Comparison of ENCODE assay signal across 12 cellular contexts in the genomic region with DNA sequence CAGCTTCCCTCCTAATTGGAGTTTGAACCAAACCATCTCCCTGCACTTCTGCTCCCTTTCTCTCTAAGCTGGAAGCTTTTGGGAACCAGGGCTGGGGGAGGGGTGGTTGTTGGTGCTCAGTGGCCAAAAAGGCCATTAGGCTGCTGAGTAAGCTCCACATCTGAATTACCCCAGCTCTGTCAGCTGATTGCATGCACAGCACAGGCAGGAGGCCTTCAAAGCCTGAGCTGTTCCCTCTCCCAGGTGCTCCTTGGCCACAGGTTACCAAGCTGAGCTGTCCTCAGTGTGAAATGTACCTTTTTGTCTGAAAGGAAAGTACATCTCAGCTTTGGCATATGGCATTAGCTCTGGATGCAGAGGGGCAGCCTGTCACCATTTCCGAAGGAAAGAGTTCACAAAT. TPM values are rescaled to one million over a fixed set of nuclear protein-coding genes. Genes with fewer than 3 reads are reported as not detected.
DNase-seq lines count a peak whose midpoint lies in the region; ATAC-seq and TF ChIP-seq lines count a peak whose summit lies in the region.
"Had no signal": no experiment of that assay in that cellular context is flagged by ENCODE, and none has a peak within 500 bp of the region (broad histone marks: within the 10 kb centered on the region; RNA-seq: fewer than 3 reads in every experiment).

No MANE protein-coding gene starts in this region.

- H3K36me3 Mint-ChIP-seq in activated CD8-positive, alpha-beta T cell treated with anti-CD3 and anti-CD28 coated beads, Interleukin-2, amount 10 ng/mL, durations not matched to agents 7 days and 5 days (ENCODE audit: low read depth): peaks cover 42% of the 10 kb centered on the region

- H3K4me2 ChIP-seq in KMS-11 (peak overlapping the region; percentile 2; the same call in 1 of the 2 replicates), neural cell (ENCODE audit: low read length) (no peak overlapping the region)

- H3K9me3 Mint-ChIP-seq in activated CD8-positive, alpha-beta T cell treated with anti-CD3 and anti-CD28 coated beads, Interleukin-2, amount 10 ng/mL, durations not matched to agents 7 days and 5 days (ENCODE audit: insufficient read depth): no peaks in the 10 kb centered on the region
- H3K9me3 Mint-ChIP-seq: naive B cell had no signal

- no peak for TF ChIP-seq RAD21 in neural cell (conservative IDR thresholded peaks at IDR 0.05)

- CTCF ChIA-PET in activated CD8-positive, alpha-beta T cell treated with anti-CD3 and anti-CD28 coated beads, Interleukin-2, amount 10 ng/mL, durations not matched to agents 7 days and 5 days (lab: Charles Lee): interaction anchor here (0.9 to 2.8 kb wide), 6 partner anchors 10 to 54 kb away, joined by 3 to 12 read pairs (median 6); no protein-coding TSS in a partner anchor

- H3K4me3 ChIP-seq in KMS-11 (IDR thresholded peaks at IDR 0.05; ENCODE audit: insufficient read depth, low read depth, low read length): no peak overlapping the region
- H3K4me3 ChIP-seq in dorsolateral prefrontal cortex: no peak overlapping the region
- H3K4me3 ChIP-seq in neural cell (ENCODE audit: low read length): no peak overlapping the region
- no peak overlapping the region for H3K4me3 ChIP-seq in ascending aorta

- intact Hi-C loops in dorsolateral prefrontal cortex (cut with DNase I): no loop called here
- intact Hi-C loops in ascending aorta (cut with DNase I): no loop called here

- H3F3A ChIP-seq in neural cell (ENCODE audit: insufficient read depth, low read length, poor library complexity, severe bottlenecking): no peaks in the 10 kb centered on the region

- H3K9me3 ChIP-seq in neural cell (ENCODE audit: low read length) (no peaks in the 10 kb centered on the region), ascending aorta (no peaks in the 10 kb centered on the region)

- no peak overlapping the region for H3K27ac Mint-ChIP-seq in activated CD8-positive, alpha-beta T cell treated with anti-CD3 and anti-CD28 coated beads, Interleukin-2, amount 10 ng/mL, durations not matched to agents 7 days and 5 days

- H3K36me3 ChIP-seq in KMS-11 (ENCODE audit: insufficient read depth): no peaks in the 10 kb centered on the region
- H3K36me3 ChIP-seq in neural cell (ENCODE audit: insufficient read depth, low read length): no peaks in the 10 kb centered on the region
- H3K36me3 ChIP-seq in ascending aorta: peaks cover 8 to 14% of the 10 kb centered on the region in 2 donors

- H3K27me3 Mint-ChIP-seq in activated CD8-positive, alpha-beta T cell treated with anti-CD3 and anti-CD28 coated beads, Interleukin-2, amount 10 ng/mL, durations not matched to agents 7 days and 5 days (ENCODE audit: low read depth): no peaks in the 10 kb centered on the region
- H3K27me3 Mint-ChIP-seq: naive B cell had no signal

- no peak overlapping the region for H3K4me3 Mint-ChIP-seq in activated CD8-positive, alpha-beta T cell treated with anti-CD3 and anti-CD28 coated beads, Interleukin-2, amount 10 ng/mL, durations not matched to agents 7 days and 5 days
- H3K4me3 Mint-ChIP-seq: naive B cell had no signal

- H3K4me1 ChIP-seq in KMS-11 (ENCODE audit: low read depth, poor library complexity, severe bottlenecking): peaks cover 35% of the 10 kb centered on the region
- H3K4me1 ChIP-seq in ascending aorta: no peaks in the 10 kb centered on the region
- H3K4me1 ChIP-seq: foreskin keratinocyte had no signal

- no peaks in the 10 kb centered on the region for H3K9me2 ChIP-seq in neural cell (ENCODE audit: insufficient read depth, low read length)

- POLR2A ChIA-PET in activated CD8-positive, alpha-beta T cell treated with anti-CD3 and anti-CD28 coated beads, Interleukin-2, amount 10 ng/mL, durations not matched to agents 7 days and 5 days (lab: Charles Lee): interaction anchor here (0.8 to 1.2 kb wide), 7 partner anchors 9 to 45 kb away, joined by 3 to 6 read pairs (median 4); a partner anchor contains a TSS

- H3K79me2 ChIP-seq in KMS-11 (ENCODE audit: insufficient read depth, low read depth) (no peaks in the 10 kb centered on the region), neural cell (replicated peaks; ENCODE audit: insufficient read depth, low read length) (no peaks in the 10 kb centered on the region)

- no peaks in the 10 kb centered on the region for H4K20me1 ChIP-seq in KMS-11 (ENCODE audit: insufficient read depth)
- H4K20me1 ChIP-seq in neural cell (ENCODE audit: insufficient read depth): no peaks in the 10 kb centered on the region

- H3K9ac ChIP-seq in KMS-11 (no peak overlapping the region), neural cell (ENCODE audit: low read length) (no peak overlapping the region)

- no peak for TF ChIP-seq EP300 in neural cell (conservative IDR thresholded peaks at IDR 0.05; ENCODE audit: poor library complexity, severe bottlenecking)

- H3K4me1 Mint-ChIP-seq in activated CD8-positive, alpha-beta T cell treated with anti-CD3 and anti-CD28 coated beads, Interleukin-2, amount 10 ng/mL, durations not matched to agents 7 days and 5 days (ENCODE audit: low read depth): peaks cover 12% of the 10 kb centered on the region

- H3K27me3 ChIP-seq in KMS-11 (ENCODE audit: insufficient read depth, low read depth) (no peaks in the 10 kb centered on the region), dorsolateral prefrontal cortex (no peaks in the 10 kb centered on the region), neural cell (ENCODE audit: insufficient read depth, low read depth, low read length) (no peaks in the 10 kb centered on the region), ascending aorta (no peaks in the 10 kb centered on the region)
- H3K27me3 ChIP-seq: foreskin keratinocyte had no signal

- no peak for TF ChIP-seq CTCF in KMS-11 (conservative IDR thresholded peaks at IDR 0.05; ENCODE audit: low read depth, low read length)
- no peak for TF ChIP-seq CTCF in dorsolateral prefrontal cortex (IDR thresholded peaks at IDR 0.05 in 54 of 56, conservative IDR thresholded peaks at IDR 0.05 in 2 of 56; ENCODE audit: low read depth in 1 of 56, partially characterized antibody in 56 of 56)
- no peak for TF ChIP-seq CTCF in neural cell (IDR thresholded peaks at IDR 0.05; ENCODE audit: poor library complexity, severe bottlenecking)
- no peak for TF ChIP-seq CTCF in ascending aorta (IDR thresholded peaks at IDR 0.05)

- H3K27ac ChIP-seq in KMS-11 (peak overlapping the region; percentile 10; the same call in 1 of the 2 replicates), dorsolateral prefrontal cortex (peak overlapping the region in 53 of 59 donors; percentile 7 to 85 (median 61)), neural cell (ENCODE audit: low read length) (no peak overlapping the region), ascending aorta (no peak overlapping the region)
- H3K27ac ChIP-seq: foreskin keratinocyte had no signal

- no peak overlapping the region for H2AFZ ChIP-seq in KMS-11 (ENCODE audit: low read depth)
- no peak overlapping the region for H2AFZ ChIP-seq in neural cell (ENCODE audit: low read depth, low read length)

- ATAC-seq in activated CD8-positive, alpha-beta T cell treated with anti-CD3 and anti-CD28 coated beads, Interleukin-2, amount 10 ng/mL, durations not matched to agents 7 days and 5 days: no peak
- no peak for ATAC-seq in HG02678 (IDR thresholded peaks at IDR 0.05; ENCODE audit: unreplicated experiment)
- ATAC-seq: foreskin keratinocyte had no signal

- DNase-seq in D341Med (ENCODE audit: low spot score) (peak; percentile 27), dorsolateral prefrontal cortex (peak in 2 of 10 donors; percentile 35 to 55), ascending aorta (ENCODE audit: low spot score in 2 of 2) (no peak), germinal center (ENCODE audit: low spot score) (no peak)
- DNase-seq in activated CD8-positive, alpha-beta T cell treated with anti-CD3 and anti-CD28 coated beads, Interleukin-2, amount 10 ng/mL, durations not matched to agents 7 days and 5 days: no peak
- DNase-seq: activated CD4-positive, CD25-positive, alpha-beta regulatory T cell treated with anti-CD3 and anti-CD28 coated beads, Interleukin-2, amount 50 U/mL, for 72 hours; naive B cell had no signal

TF ChIP-seq in neural cell, 6 proteins besides CTCF, POLR2A, EP300 and RAD21 (continues in another document):
- TF ChIP-seq TAF1 (IDR thresholded peaks at IDR 0.05; ENCODE audit: low read depth) (no peak), SMC3 (conservative IDR thresholded peaks at IDR 0.05; ENCODE audit: poor library complexity) (no peak), EZH2 (IDR thresholded peaks at IDR 0.05; ENCODE audit: borderline replicate concordance, insufficient read depth, low read length, poor library complexity, severe bottlenecking) (no peak)

RNA-seq across cellular contexts. Expression of a gene that starts 6.2 kb away (rescaled TPM):
- 10 to 100 TPM; 15.3 to 57.8 (median 37.2) TPM for total RNA-seq in dorsolateral prefrontal cortex
- polyA plus RNA-seq in neural cell: 25.4 and 30.9 TPM in 2 replicates
- polyA minus RNA-seq in neural cell: 20.8 and 29.2 TPM in 2 replicates
- total RNA-seq in activated CD8-positive, alpha-beta T cell treated with anti-CD3 and anti-CD28 coated beads, Interleukin-2, amount 10 ng/mL, durations not matched to agents 7 days and 5 days: 1 to 10 TPM; 2.4 to 3.7 TPM
- total RNA-seq in ascending aorta: 18.3 TPM

RNA-seq across cellular contexts. Expression of a gene that starts 38.0 kb away (rescaled TPM):
- total RNA-seq in dorsolateral prefrontal cortex: 100 to 1,000 TPM; 131 to 228 (median 183) TPM
- polyA plus RNA-seq in neural cell: 80.2 and 117 TPM in 2 replicates
- polyA minus RNA-seq in neural cell: 156 and 192 TPM in 2 replicates
- total RNA-seq in activated CD8-positive, alpha-beta T cell treated with anti-CD3 and anti-CD28 coated beads, Interleukin-2, amount 10 ng/mL, durations not matched to agents 7 days and 5 days: 100 to 1,000 TPM; 413 to 427 TPM
- total RNA-seq in ascending aorta: 261 TPM

RNA-seq across cellular contexts. Expression of a gene that starts 45.3 kb away (rescaled TPM):
- total RNA-seq in dorsolateral prefrontal cortex (under 1 TPM in 28 of 120 experiments, not detected in 92; 0.19 to 0.74 (median 0.39) TPM), ascending aorta (not detected)
- not detected in 2 replicates for polyA plus RNA-seq in neural cell
- not detected in 2 replicates for polyA minus RNA-seq in neural cell
- 10 to 100 TPM; 27.4 to 27.5 TPM for total RNA-seq in activated CD8-positive, alpha-beta T cell treated with anti-CD3 and anti-CD28 coated beads, Interleukin-2, amount 10 ng/mL, durations not matched to agents 7 days and 5 days
- total RNA-seq: astrocyte, foreskin keratinocyte had no signal
- polyA plus RNA-seq: foreskin keratinocyte had no signal

Comparison
In these comparisons a context has a peak if more than half of its experiments do, and no peak if none do; other contexts are left out.
1. H3K27ac ChIP-seq: peak in KMS-11 (single experiment) and dorsolateral prefrontal cortex (53 of 59); none in neural cell (single experiment) and ascending aorta (0 of 2).
2. RNA of a gene that starts 45.3 kb away (total RNA-seq): 27.4 to 27.5 TPM in activated CD8-positive, alpha-beta T cell treated with anti-CD3 and anti-CD28 coated beads, Interleukin-2, amount 10 ng/mL, durations not matched to agents 7 days and 5 days; 0.19 to 0.74 TPM in dorsolateral prefrontal cortex and not detected in ascending aorta (single experiment); every median in the first group is over 10 times any median in the second.